Comparison of ENCODE assay signal across 8 cellular contexts in genomic region chr14:90331497-90332270, GRCh38. TPM values are rescaled to one million over a fixed set of nuclear protein-coding genes. Genes with fewer than 3 reads are reported as not detected.
DNase-seq lines count a peak whose midpoint lies in the region; ATAC-seq and TF ChIP-seq lines count a peak whose summit lies in the region.

TSS of gene NRDE2 (minus strand) at chr14:90331941. CDS start at chr14:90331904, 37 bp downstream.

- DNase-seq in NCI-H187 treated with DMSO at 0.1 percent for 48 hours (lab: John Stamatoyannopoulos, UW) = peak; percentile 92
- peak; percentile 75 to 97 (median 83) for DNase-seq in T-helper 2 cell
- peak; percentile 85 to 99 (median 95) for DNase-seq in amygdala (lab: John Stamatoyannopoulos, UW)
- DNase-seq in left ventricle myocardium superior = peak; percentile 100
- peak; percentile 96 for DNase-seq in prostate gland (ENCODE audit: low spot score)

- intact Hi-C loops in left ventricle myocardium superior (cut with micrococcal nuclease) = no loop called here
- intact Hi-C loops in prostate gland (cut with DNase I) = loop anchor here (5.0 kb wide), 3 partner anchors 51 to 74 kb away; partner anchors contain the start of genes CALM1 and PSMC1

- TF ChIP-seq POLR2A in GM18505 (IDR thresholded peaks at IDR 0.05; ENCODE audit: borderline replicate concordance, extremely low read depth, insufficient read depth, insufficient read length) = peak; percentile 78
- TF ChIP-seq POLR2A in prostate gland (IDR thresholded peaks at IDR 0.05) = no peak

- no peaks in the 10 kb centered on the region for H3K27me3 ChIP-seq in prostate gland (replicated peaks; ENCODE audit: insufficient read depth)

- H3K4me3 ChIP-seq in prostate gland (peak within 1 kb of the TSS; percentile 59 to 69), urinary bladder (ENCODE audit: low read depth, low read length) (peak within 1 kb of the TSS; percentile 47)

- peak in 2 of 4 experiments; percentile 17 for TF ChIP-seq CTCF in prostate gland (IDR thresholded peaks at IDR 0.05)

- ATAC-seq in GM18505 (IDR thresholded peaks at IDR 0.05; ENCODE audit: unreplicated experiment) = peak; percentile 97
- peak; percentile 98 for ATAC-seq in HG02970 (IDR thresholded peaks at IDR 0.05; ENCODE audit: low FRiP score, unreplicated experiment)
- ATAC-seq in left ventricle myocardium superior = peak; percentile 100

- H3K4me1 ChIP-seq in prostate gland (replicated peaks) (no peaks in the 10 kb centered on the region), urinary bladder (ENCODE audit: insufficient read depth) (peaks cover 4% of the 10 kb centered on the region)

- no peaks in the 10 kb centered on the region for H3K36me3 ChIP-seq in prostate gland
- H3K36me3 ChIP-seq in urinary bladder (ENCODE audit: insufficient read depth) = peaks cover 2% of the 10 kb centered on the region

- no peaks in the 10 kb centered on the region for H3K9me3 ChIP-seq in prostate gland

- H3K27ac ChIP-seq in prostate gland = peak within 1 kb of the TSS; percentile 71 to 90
- peak within 1 kb of the TSS; percentile 38 for H3K27ac ChIP-seq in urinary bladder (ENCODE audit: low read depth)

- 5% methylated on average over 46 of the region's 46 CpGs for WGBS in prostate gland
- WGBS in urinary bladder = 4% methylated on average over 46 of the region's 46 CpGs

RNA-seq across cellular contexts. Expression of gene NRDE2, which starts in this region (rescaled TPM):
- total RNA-seq in left ventricle myocardium superior (11.8 TPM), prostate gland (10 to 100 TPM; 18.8 to 21.5 TPM), urinary bladder (15.6 TPM)
- 8.0 TPM for polyA plus RNA-seq in urinary bladder

Comparison
In these comparisons a context has a peak if more than half of its experiments do, and no peak if none do; other contexts are left out.
1. Peak in every context shown above with its lines: DNase-seq, ATAC-seq, H3K4me3 ChIP-seq and H3K27ac ChIP-seq.